22 cellular contexts compared by ENCODE assay signal in genomic region chrX:131521824-131522223, GRCh38. TPM values are rescaled to one million over a fixed set of nuclear protein-coding genes. Genes with fewer than 3 reads are reported as not detected.
"Had no signal": no experiment of that assay in that cellular context is flagged by ENCODE, and none has a peak within 500 bp of the region (broad histone marks: within the 10 kb centered on the region; RNA-seq: fewer than 3 reads in every experiment).

No MANE protein-coding gene starts in this region.

- H3K9me3 ChIP-seq: SK-N-SH had no signal

- DNase-seq: NCI-H1092 treated with DMSO at 0.1 percent for 48 hours; NCI-H1436; NCI-H187; NCI-H2029; NCI-H2081 treated with DMSO at 0.1 percent for 48 hours; NCI-H2171; NCI-H226; NCI-H446; NCI-H510A; NCI-H524 treated with DMSO at 0.1 percent for 48 hours; NCI-H69; NCI-H774; NK-92 treated with Interleukin-12 subunit alpha and Interleukin-12 subunit beta, amount 100 ng/mL, for 24 hours; PC-3; SHP77; SK-N-SH; SW 1271; T-cell had no signal

RNA-seq across cellular contexts. Expression of gene OR13H1, which starts 22.1 kb away (rescaled TPM):
- total RNA-seq: HT-29, LHCN-M2, MCF 10A, PC-3, SK-MEL-5, T-cell had no signal
